ENCODE assay signal across 23 cellular contexts in genomic region chr18:63083555-63083954, GRCh38.
A peak's percentile ranks its signal among the peaks of the same experiment; 100 is the strongest.
DNase-seq lines count a peak whose midpoint lies in the region; ATAC-seq and TF ChIP-seq lines count a peak whose summit lies in the region.
"Had no signal": no experiment of that assay in that cellular context is flagged by ENCODE, and none has a peak within 500 bp of the region (broad histone marks: within the 10 kb centered on the region; RNA-seq: fewer than 3 reads in every experiment).

No MANE protein-coding gene starts in this region.

- CTCF ChIA-PET in CD8-positive, alpha-beta T cell (lab: Charles Lee): no interaction called here

- H3K4me1 ChIP-seq in ACC112 (ENCODE audit: control insufficient read depth, insufficient read depth, low read length, unreplicated experiment) (no peaks in the 10 kb centered on the region), GM23248 (ENCODE audit: insufficient read depth) (no peaks in the 10 kb centered on the region)
- H3K4me1 ChIP-seq in CD8-positive, alpha-beta T cell (ENCODE audit: insufficient read depth, low read length): no peaks in the 10 kb centered on the region
- H3K4me1 ChIP-seq: A549, SJCRH30 had no signal

- no peak overlapping the region for H3K4me3 Mint-ChIP-seq in CD8-positive, alpha-beta T cell
- H3K4me3 Mint-ChIP-seq: CD4-positive, CD25-positive, alpha-beta regulatory T cell had no signal

- in situ Hi-C loops in GM23248 (cut with MboI): no loop called here

- DNase-seq in GM23248 (peak; percentile 42), amniotic epithelial cell (ENCODE audit: low read depth) (peak; percentile 50), fibroblast of the aortic adventitia (ENCODE audit: low read depth) (peak; percentile 15), midbrain (lab: John Stamatoyannopoulos, UW) (no peak), NCI-H2196 (lab: John Stamatoyannopoulos, UW; ENCODE audit: unreplicated experiment) (no peak)
- no peak for DNase-seq in CD8-positive, alpha-beta T cell
- DNase-seq: CD4-positive, CD25-positive, alpha-beta regulatory T cell; COR-L47; DMS 273 treated with DMSO at 0.1 percent for 48 hours; DMS79 treated with DMSO at 0.1 percent for 48 hours; GOT3; Karpas-422; MG63; NCI-H1105; NCI-H2029 treated with DMSO at 0.1 percent for 48 hours; NCI-H524 treated with DMSO at 0.1 percent for 48 hours; OCI-M1; SJCRH30 had no signal

- no peak overlapping the region for H3K27ac Mint-ChIP-seq in CD8-positive, alpha-beta T cell
- H3K27ac Mint-ChIP-seq: CD4-positive, CD25-positive, alpha-beta regulatory T cell had no signal

- H3K9me2 ChIP-seq in GM23248 (ENCODE audit: insufficient read depth): no peaks in the 10 kb centered on the region

- no peaks in the 10 kb centered on the region for H3K9me3 ChIP-seq in GM23248 (ENCODE audit: low read depth)
- H3K9me3 ChIP-seq in CD8-positive, alpha-beta T cell (ENCODE audit: low read length): no peaks in the 10 kb centered on the region
- H3K9me3 ChIP-seq: SJCRH30 had no signal

- H3K79me2 ChIP-seq in ACC112 (ENCODE audit: control insufficient read depth, insufficient read depth, low read length, unreplicated experiment) (no peaks in the 10 kb centered on the region), GM23248 (ENCODE audit: insufficient read depth) (no peaks in the 10 kb centered on the region)

- no peak for ATAC-seq in GM21381 (IDR thresholded peaks at IDR 0.05; ENCODE audit: unreplicated experiment)
- no peak for ATAC-seq in CD8-positive, alpha-beta T cell
- ATAC-seq: A549, GM12878, HCT116 had no signal

- peaks cover under 1% of the 10 kb centered on the region for H3K27me3 Mint-ChIP-seq in CD8-positive, alpha-beta T cell (ENCODE audit: low read depth)

- H3K9ac ChIP-seq in GM23248: no peak overlapping the region

- H3F3A ChIP-seq in GM23248 (ENCODE audit: insufficient read depth): 0 out of 2 replicates have a peak, but pooled peaks cover 7% of the 10 kb centered on the region

- no peak overlapping the region for H3K4me2 ChIP-seq in GM23248 (ENCODE audit: unreplicated experiment)
- H3K4me2 ChIP-seq: A549 had no signal

- peaks cover 5% of the 10 kb centered on the region for H3K9me3 Mint-ChIP-seq in CD8-positive, alpha-beta T cell

- no peaks in the 10 kb centered on the region for H3K4me1 Mint-ChIP-seq in CD8-positive, alpha-beta T cell (ENCODE audit: low read depth)

- H2AFZ ChIP-seq in ACC112 (ENCODE audit: low read length, unreplicated experiment) (no peak overlapping the region), GM23248 (no peak overlapping the region)

- H3K27ac ChIP-seq in ACC112 (ENCODE audit: low read depth, low read length) (peak overlapping the region; percentile 22; the same call in 1 of the 2 replicates), GM23248 (no peak overlapping the region)
- H3K27ac ChIP-seq in CD8-positive, alpha-beta T cell (ENCODE audit: low read depth, low read length): no peak overlapping the region
- H3K27ac ChIP-seq: A549, SJCRH30 had no signal

- TF ChIP-seq CTCF in fibroblast of the aortic adventitia (IDR thresholded peaks at IDR 0.05; ENCODE audit: insufficient read depth, low read length): no peak
- TF ChIP-seq CTCF in CD8-positive, alpha-beta T cell (IDR thresholded peaks at IDR 0.05): no peak

- intact Hi-C loops in CD8-positive, alpha-beta T cell (cut with DNase I, micrococcal nuclease): no loop called here

- H3K27me3 ChIP-seq in ACC112 (ENCODE audit: insufficient read depth, low read length) (peaks cover 32% of the 10 kb centered on the region), GM23248 (replicated peaks; ENCODE audit: insufficient read depth) (peaks cover 18% of the 10 kb centered on the region)
- H3K27me3 ChIP-seq in CD8-positive, alpha-beta T cell (ENCODE audit: insufficient read depth, low read length): no peaks in the 10 kb centered on the region
- H3K27me3 ChIP-seq: MG63, SJCRH30 had no signal

- H3K36me3 ChIP-seq in ACC112 (ENCODE audit: insufficient read depth, low read length) (no peaks in the 10 kb centered on the region), GM23248 (ENCODE audit: low read depth) (no peaks in the 10 kb centered on the region)
- no peaks in the 10 kb centered on the region for H3K36me3 ChIP-seq in CD8-positive, alpha-beta T cell (ENCODE audit: insufficient read depth, low read length)
- H3K36me3 ChIP-seq: MG63, SJCRH30 had no signal

- WGBS in GM23248 (ENCODE audit: low coverage in 1 of 2, low lambda C conversion rate in 2 of 2, missing lambda C conversion rate in 2 of 2), 2 experiments: 27 to 39% methylated on average over 2 of the region's 2 CpGs

- no peaks in the 10 kb centered on the region for H3K36me3 Mint-ChIP-seq in CD8-positive, alpha-beta T cell

- H3K4me3 ChIP-seq in ACC112 (ENCODE audit: low read depth, low read length) (no peak overlapping the region), GM23248 (no peak overlapping the region), fibroblast of the aortic adventitia (ENCODE audit: low read depth, low read length) (no peak overlapping the region)
- no peak overlapping the region for H3K4me3 ChIP-seq in CD8-positive, alpha-beta T cell (ENCODE audit: low read depth, low read length)
- H3K4me3 ChIP-seq: A549, GM12878, MG63, SJCRH30 had no signal

- no peaks in the 10 kb centered on the region for H4K20me1 ChIP-seq in GM23248 (ENCODE audit: insufficient read depth)

- POLR2A ChIA-PET in CD8-positive, alpha-beta T cell (lab: Charles Lee): no interaction called here

Comparison
In these comparisons a context has a peak if more than half of its experiments do, and no peak if none do; other contexts are left out.
1. DNase-seq: peak in GM23248 (single experiment), amniotic epithelial cell (single experiment) and fibroblast of the aortic adventitia (single experiment); none in midbrain (single experiment), CD8-positive, alpha-beta T cell (0 of 7) and NCI-H2196 (single experiment).